Comparison of ENCODE assay signal across 9 cellular contexts in the genomic region with DNA sequence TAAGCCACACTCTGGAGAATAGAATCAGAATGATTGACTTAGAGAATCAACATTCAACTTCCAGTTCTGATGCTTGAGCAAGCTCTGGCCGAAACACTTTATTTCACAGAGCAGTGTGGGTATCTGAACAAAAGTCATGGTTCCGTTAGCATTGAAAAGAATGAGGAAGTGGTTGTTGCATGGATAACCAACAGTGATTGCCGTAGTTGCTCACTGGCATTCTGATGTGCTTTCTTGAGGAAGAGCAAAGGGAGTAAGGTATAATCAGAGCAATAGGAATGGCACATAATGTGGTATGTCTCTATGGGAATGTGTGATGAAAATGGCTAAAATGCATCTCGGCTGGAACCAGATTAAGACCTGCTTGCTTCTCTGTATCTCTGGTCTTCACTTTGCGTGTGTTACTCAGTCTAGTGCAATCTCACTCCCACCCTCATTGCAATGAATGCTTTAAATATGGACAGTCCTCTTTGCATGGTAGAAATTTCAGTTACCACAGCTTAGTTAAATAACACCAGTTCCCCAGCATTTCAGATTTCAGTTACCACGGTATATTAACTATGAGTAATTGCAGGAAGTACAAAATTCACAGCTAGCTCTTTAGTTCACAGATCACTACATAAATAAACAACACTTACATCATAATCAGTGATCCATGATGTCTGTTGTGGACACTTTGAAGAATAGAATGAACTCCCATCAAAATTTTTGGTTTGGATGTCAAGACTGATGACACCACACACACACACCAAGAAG. TPM values are rescaled to one million over a fixed set of nuclear protein-coding genes. Genes with fewer than 3 reads are reported as not detected.
DNase-seq lines count a peak whose midpoint lies in the region; ATAC-seq and TF ChIP-seq lines count a peak whose summit lies in the region.
"Had no signal": no experiment of that assay in that cellular context is flagged by ENCODE, and none has a peak within 500 bp of the region (broad histone marks: within the 10 kb centered on the region; RNA-seq: fewer than 3 reads in every experiment).

No MANE protein-coding gene starts in this region.

- H4K20me1 ChIP-seq in OCI-LY3 (ENCODE audit: insufficient read depth, low read length) (no peaks in the 10 kb centered on the region), osteoblast (ENCODE audit: insufficient read depth, low read length) (no peaks in the 10 kb centered on the region)

- H3K27me3 ChIP-seq in OCI-LY3 (ENCODE audit: low read depth, low read length) (peaks cover 28% of the 10 kb centered on the region), osteoblast (ENCODE audit: insufficient read depth, low read length) (peaks cover 6% of the 10 kb centered on the region)
- H3K27me3 ChIP-seq in effector memory CD4-positive, alpha-beta T cell (replicated peaks; ENCODE audit: control insufficient read depth, insufficient read depth, low read length, poor library complexity, severe bottlenecking), result no peaks in the 10 kb centered on the region
- H3K27me3 ChIP-seq: uterus had no signal

- H3K4me3 ChIP-seq in OCI-LY3 (ENCODE audit: low read length) (peak overlapping the region; percentile 49), osteoblast (ENCODE audit: insufficient read depth, low read length) (no peak overlapping the region)
- no peak overlapping the region for H3K4me3 ChIP-seq in effector memory CD4-positive, alpha-beta T cell (ENCODE audit: insufficient read depth, low read depth, low read length, poor library complexity, severe bottlenecking)
- H3K4me3 ChIP-seq: uterus had no signal

- H3K4me2 ChIP-seq in OCI-LY3 (ENCODE audit: low read length) (peak overlapping the region; percentile 71), osteoblast (ENCODE audit: insufficient read depth, low read length) (peak overlapping the region; percentile 58)

- H2AFZ ChIP-seq in OCI-LY3 (ENCODE audit: low read depth, low read length) (no peak overlapping the region), osteoblast (ENCODE audit: low read length) (peak overlapping the region; percentile 76)

- H3K4me1 ChIP-seq in OCI-LY3 (ENCODE audit: low read length) (peaks cover 19% of the 10 kb centered on the region), osteoblast (ENCODE audit: insufficient read depth, low read length) (peaks cover 6% of the 10 kb centered on the region)
- no peaks in the 10 kb centered on the region for H3K4me1 ChIP-seq in effector memory CD4-positive, alpha-beta T cell (ENCODE audit: control insufficient read depth, insufficient read depth, low read length, poor library complexity, severe bottlenecking)
- H3K4me1 ChIP-seq: uterus had no signal

- no peak overlapping the region for H3K9ac ChIP-seq in OCI-LY3 (ENCODE audit: low read length)

- DNase-seq in osteoblast (ENCODE audit: insufficient read length, low spot score, missing footprints), result no peak
- no peak for DNase-seq in globus pallidus (ENCODE audit: low spot score)
- no peak for DNase-seq in effector memory CD4-positive, alpha-beta T cell
- DNase-seq in GM19240 (ENCODE audit: insufficient read length, low spot score), result no peak
- DNase-seq in NCI-H2196 treated with DMSO at 0.1 percent for 48 hours (lab: John Stamatoyannopoulos, UW; ENCODE audit: unreplicated experiment), result no peak
- DNase-seq: uterus had no signal

- H3K79me2 ChIP-seq in OCI-LY3 (ENCODE audit: low read length) (no peaks in the 10 kb centered on the region), osteoblast (ENCODE audit: insufficient read depth, low read length) (no peaks in the 10 kb centered on the region)

- peak; percentile 61 for ATAC-seq in GM19035 (IDR thresholded peaks at IDR 0.05; ENCODE audit: unreplicated experiment)
- peak; percentile 70 for ATAC-seq in HG02938 (IDR thresholded peaks at IDR 0.05; ENCODE audit: unreplicated experiment)

- H3K36me3 ChIP-seq in OCI-LY3 (replicated peaks; ENCODE audit: low read depth, low read length) (no peaks in the 10 kb centered on the region), osteoblast (ENCODE audit: insufficient read depth, low read length) (no peaks in the 10 kb centered on the region)
- H3K36me3 ChIP-seq in effector memory CD4-positive, alpha-beta T cell (ENCODE audit: control insufficient read depth, insufficient read depth, low read length), result no peaks in the 10 kb centered on the region
- H3K36me3 ChIP-seq: uterus had no signal

- no peak for TF ChIP-seq CTCF in OCI-LY3 (IDR thresholded peaks at IDR 0.05; ENCODE audit: low read depth, low read length)
- no peak for TF ChIP-seq CTCF in osteoblast (IDR thresholded peaks at IDR 0.05; ENCODE audit: extremely low read depth, low read depth, low read length)

- H3K9me3 ChIP-seq in OCI-LY3 (ENCODE audit: insufficient read depth, low read length) (no peaks in the 10 kb centered on the region), osteoblast (ENCODE audit: low read depth, low read length) (no peaks in the 10 kb centered on the region)
- H3K9me3 ChIP-seq in effector memory CD4-positive, alpha-beta T cell (ENCODE audit: control insufficient read depth, low read length), result no peaks in the 10 kb centered on the region
- H3K9me3 ChIP-seq: uterus had no signal

- peak overlapping the region; percentile 3; the same call in 1 of the 2 replicates for H3K27ac ChIP-seq in OCI-LY3 (ENCODE audit: low read length)
- no peak overlapping the region for H3K27ac ChIP-seq in osteoblast (ENCODE audit: low read depth, low read length)
- H3K27ac ChIP-seq in effector memory CD4-positive, alpha-beta T cell (ENCODE audit: insufficient read depth, low read length, poor library complexity, severe bottlenecking), result no peak overlapping the region
- H3K27ac ChIP-seq: uterus had no signal

RNA-seq across cellular contexts. Expression of a gene that starts 7.8 kb away (rescaled TPM):
- 49.2 and 51.6 TPM in 2 replicates for total RNA-seq in osteoblast
